In genomic region chr11:327581-327923, GRCh38 we compare ENCODE assay signal across 11 cellular contexts. TPM values are rescaled to one million over a fixed set of nuclear protein-coding genes. Genes with fewer than 3 reads are reported as not detected.
DNase-seq lines count a peak whose midpoint lies in the region; ATAC-seq and TF ChIP-seq lines count a peak whose summit lies in the region.
"Had no signal": no experiment of that assay in that cellular context is flagged by ENCODE, and none has a peak within 500 bp of the region (broad histone marks: within the 10 kb centered on the region; RNA-seq: fewer than 3 reads in every experiment).

No MANE protein-coding gene starts in this region.

- no peaks in the 10 kb centered on the region for H3K9me3 Mint-ChIP-seq in stimulated activated naive CD8-positive, alpha-beta T cell treated with anti-CD3 and anti-CD28 coated beads, Interleukin-15, Interleukin-2, amounts not matched to agents 100 ng/mL and 50 ng/mL, for 24 hours
- no peaks in the 10 kb centered on the region for H3K9me3 Mint-ChIP-seq in chondrocyte (ENCODE audit: low read depth)
- peaks cover 28% of the 10 kb centered on the region for H3K9me3 Mint-ChIP-seq in nephron progenitor cell

- H3K4me3 Mint-ChIP-seq in stimulated activated naive CD8-positive, alpha-beta T cell treated with anti-CD3 and anti-CD28 coated beads, Interleukin-15, Interleukin-2, amounts not matched to agents 100 ng/mL and 50 ng/mL, for 24 hours, result peak overlapping the region; percentile 74
- H3K4me3 Mint-ChIP-seq in chondrocyte (ENCODE audit: unreplicated experiment), result no peak overlapping the region
- no peak overlapping the region for H3K4me3 Mint-ChIP-seq in nephron progenitor cell

- H3K79me2 ChIP-seq in SK-N-SH (ENCODE audit: insufficient read depth), result no peaks in the 10 kb centered on the region

- CTCF ChIA-PET in SK-N-SH (lab: Yijun Ruan, JAX), result interaction anchor here (1.3 kb wide), 1 partner anchor 70 kb away, joined by 3 read pairs; no protein-coding TSS in a partner anchor

- H3K27me3 ChIP-seq in vagina (no peaks in the 10 kb centered on the region), SK-N-SH (ENCODE audit: insufficient read depth) (no peaks in the 10 kb centered on the region)

- no peak for TF ChIP-seq POLR2A in vagina (IDR thresholded peaks at IDR 0.05)

- no peaks in the 10 kb centered on the region for H3F3A ChIP-seq in SK-N-SH (replicated peaks; ENCODE audit: insufficient read depth)

- H3K4me3 ChIP-seq in vagina, result peak overlapping the region in 1 of 2 donors; percentile 0
- no peak overlapping the region for H3K4me3 ChIP-seq in SK-N-SH (ENCODE audit: low read depth in 2 of 2, low read length in 1 of 2)

- TF ChIP-seq CTCF in chondrocyte (IDR thresholded peaks at IDR 0.05), result no peak
- no peak for TF ChIP-seq CTCF in nephron progenitor cell (IDR thresholded peaks at IDR 0.05)
- TF ChIP-seq CTCF in vagina (IDR thresholded peaks at IDR 0.05), result no peak
- TF ChIP-seq CTCF in SK-N-SH (IDR thresholded peaks at IDR 0.05), result no peak

- no peaks in the 10 kb centered on the region for H3K36me3 Mint-ChIP-seq in stimulated activated naive CD8-positive, alpha-beta T cell treated with anti-CD3 and anti-CD28 coated beads, Interleukin-15, Interleukin-2, amounts not matched to agents 100 ng/mL and 50 ng/mL, for 24 hours (ENCODE audit: low read depth)
- no peaks in the 10 kb centered on the region for H3K36me3 Mint-ChIP-seq in chondrocyte (ENCODE audit: low read depth)
- peaks cover 4% of the 10 kb centered on the region for H3K36me3 Mint-ChIP-seq in nephron progenitor cell (ENCODE audit: low read depth)

- TF ChIP-seq RAD21 in SK-N-SH (IDR thresholded peaks at IDR 0.05; ENCODE audit: low read length), result no peak

- peaks cover 40% of the 10 kb centered on the region for H3K4me1 ChIP-seq in vagina
- H3K4me1 ChIP-seq in SK-N-SH (ENCODE audit: control insufficient read depth in 1 of 2, insufficient read depth in 2 of 2, low read depth in 1 of 2, low read length in 1 of 2), result no peaks in the 10 kb centered on the region; a peak in 1 of 4 replicates

- no peaks in the 10 kb centered on the region for H3K27me3 Mint-ChIP-seq in stimulated activated naive CD8-positive, alpha-beta T cell treated with anti-CD3 and anti-CD28 coated beads, Interleukin-15, Interleukin-2, amounts not matched to agents 100 ng/mL and 50 ng/mL, for 24 hours
- H3K27me3 Mint-ChIP-seq in chondrocyte (ENCODE audit: low read depth) (no peaks in the 10 kb centered on the region), nephron progenitor cell (ENCODE audit: low read depth, poor library complexity) (no peaks in the 10 kb centered on the region)

- no peak overlapping the region for H3K9ac ChIP-seq in SK-N-SH

- no peak overlapping the region for H2AFZ ChIP-seq in SK-N-SH (ENCODE audit: low read depth)

- no peak for DNase-seq in stimulated activated naive CD8-positive, alpha-beta T cell treated with anti-CD3 and anti-CD28 coated beads, Interleukin-15, Interleukin-2, amounts not matched to agents 100 U/mL and 50 U/mL, for 24 hours
- DNase-seq in chondrocyte (ENCODE audit: low spot score) (peak; percentile 27), nephron progenitor cell (no peak), vagina (ENCODE audit: extremely low spot score in 2 of 2) (no peak), SK-N-SH (no peak)
- DNase-seq: Caco-2, NCI-H1694 treated with DMSO at 0.1 percent for 48 hours had no signal

- H3K9me3 ChIP-seq in vagina, result no peaks in the 10 kb centered on the region
- no peaks in the 10 kb centered on the region for H3K9me3 ChIP-seq in SK-N-SH

- peak overlapping the region; percentile 93 for H3K27ac ChIP-seq in vagina
- no peak overlapping the region for H3K27ac ChIP-seq in SK-N-SH (ENCODE audit: low read depth in 2 of 2, low read length in 1 of 2)

- WGBS in SK-N-SH (ENCODE audit: low lambda C conversion rate), result 95% methylated on average over 3 of the region's 3 CpGs

- intact Hi-C loops in vagina (cut with DNase I), result loop anchor here (2.0 kb wide), 1 partner anchor 25 kb away; no protein-coding TSS in a partner anchor

- H3K27ac Mint-ChIP-seq in stimulated activated naive CD8-positive, alpha-beta T cell treated with anti-CD3 and anti-CD28 coated beads, Interleukin-15, Interleukin-2, amounts not matched to agents 100 ng/mL and 50 ng/mL, for 24 hours, result peak overlapping the region; percentile 97
- H3K27ac Mint-ChIP-seq in chondrocyte (ENCODE audit: unreplicated experiment), result no peak overlapping the region
- peak overlapping the region; percentile 88 for H3K27ac Mint-ChIP-seq in nephron progenitor cell

- no peak for ATAC-seq in stimulated activated naive CD8-positive, alpha-beta T cell treated with anti-CD3 and anti-CD28 coated beads, Interleukin-15, Interleukin-2, amounts not matched to agents 100 U/mL and 50 U/mL, for 24 hours
- no peak for ATAC-seq in GM21447 (IDR thresholded peaks at IDR 0.05; ENCODE audit: unreplicated experiment)
- ATAC-seq in HG03159 (IDR thresholded peaks at IDR 0.05; ENCODE audit: unreplicated experiment), result no peak

- H4K20me1 ChIP-seq in SK-N-SH (ENCODE audit: insufficient read depth), result no peaks in the 10 kb centered on the region

- H3K9me2 ChIP-seq in SK-N-SH, result no peaks in the 10 kb centered on the region

- H3K4me2 ChIP-seq in SK-N-SH, result no peak overlapping the region

- POLR2A ChIA-PET in SK-N-SH (lab: Yijun Ruan, JAX), result no interaction called here

- TF ChIP-seq EP300 in SK-N-SH (IDR thresholded peaks at IDR 0.05; ENCODE audit: borderline replicate concordance in 1 of 2, low read depth in 1 of 2, low read length in 1 of 2), result no peak

- peaks cover 87% of the 10 kb centered on the region for H3K4me1 Mint-ChIP-seq in stimulated activated naive CD8-positive, alpha-beta T cell treated with anti-CD3 and anti-CD28 coated beads, Interleukin-15, Interleukin-2, amounts not matched to agents 100 ng/mL and 50 ng/mL, for 24 hours (ENCODE audit: low read depth)
- H3K4me1 Mint-ChIP-seq in chondrocyte (ENCODE audit: low read depth) (peaks cover 8% of the 10 kb centered on the region), nephron progenitor cell (peaks cover 63% of the 10 kb centered on the region)

- H3K36me3 ChIP-seq in vagina, result no peaks in the 10 kb centered on the region
- no peaks in the 10 kb centered on the region for H3K36me3 ChIP-seq in SK-N-SH (replicated peaks in 1 of 2; ENCODE audit: control insufficient read depth in 1 of 2, insufficient read depth in 2 of 2, low read length in 1 of 2)

TF ChIP-seq in SK-N-SH, 30 proteins besides CTCF, POLR2A, EP300 and RAD21 (continues in another document):
- TF ChIP-seq YY1 (IDR thresholded peaks at IDR 0.05; ENCODE audit: low read depth), result no peak
- TF ChIP-seq TAF1 (IDR thresholded peaks at IDR 0.05; ENCODE audit: borderline replicate concordance, low read depth, low read length), result no peak
- TF ChIP-seq ZBTB33 (IDR thresholded peaks at IDR 0.05; ENCODE audit: borderline replicate concordance, low read depth), result no peak
- no peak for TF ChIP-seq ELF1 (IDR thresholded peaks at IDR 0.05)
- no peak for TF ChIP-seq TCF12 (IDR thresholded peaks at IDR 0.05)
- TF ChIP-seq RCOR1 (IDR thresholded peaks at IDR 0.05; ENCODE audit: low read length), result no peak
- TF ChIP-seq NRF1 (IDR thresholded peaks at IDR 0.05; ENCODE audit: low read depth, low read length), result no peak
- no peak for TF ChIP-seq POLR2AphosphoS5 (IDR thresholded peaks at IDR 0.05; ENCODE audit: low read depth, low read length)
- TF ChIP-seq FOXJ3 (CRISPR knock-in tag; IDR thresholded peaks at IDR 0.05), result no peak
- TF ChIP-seq MEF2A (IDR thresholded peaks at IDR 0.05; ENCODE audit: borderline replicate concordance, low read depth), result no peak
- no peak for TF ChIP-seq GATA2 (CRISPR knock-in tag; IDR thresholded peaks at IDR 0.05)
- no peak for TF ChIP-seq FOSL2 (IDR thresholded peaks at IDR 0.05; ENCODE audit: borderline replicate concordance, low read depth)
- TF ChIP-seq FOXM1 (IDR thresholded peaks at IDR 0.05; ENCODE audit: low read depth), result no peak
- TF ChIP-seq GABPA (IDR thresholded peaks at IDR 0.05; ENCODE audit: low read depth), result no peak

RNA-seq across cellular contexts. Expression of gene IFITM3, which starts 6.9 kb away (rescaled TPM):
- total RNA-seq in chondrocyte (377 to 394 TPM (median 392 TPM) in 3 replicates), vagina (908 TPM)
- 229 and 326 TPM in 2 replicates for polyA plus RNA-seq in SK-N-SH (2012; rRNA removed)
- polyA plus RNA-seq in SK-N-SH (2012; cell fraction: cytosol; rRNA removed), result 148 and 237 TPM in 2 replicates
- polyA plus RNA-seq in SK-N-SH (2012; cell fraction: nucleus; rRNA removed), result 84.2 and 113 TPM in 2 replicates

RNA-seq across cellular contexts. Expression of gene IFITM1, which starts 13.7 kb away (rescaled TPM):
- total RNA-seq in chondrocyte (1.0 to 3.3 TPM (median 1.6 TPM) in 3 replicates), vagina (379 TPM)
- polyA plus RNA-seq in SK-N-SH (2012; rRNA removed), result 15.3 and 19.4 TPM in 2 replicates
- polyA plus RNA-seq in SK-N-SH (2012; cell fraction: cytosol; rRNA removed), result 10.6 and 12.6 TPM in 2 replicates
- 4.7 and 8.8 TPM in 2 replicates for polyA plus RNA-seq in SK-N-SH (2012; cell fraction: nucleus; rRNA removed)

RNA-seq across cellular contexts. Expression of gene IFITM2, which starts 19.9 kb away (rescaled TPM):
- 100 to 109 TPM (median 107 TPM) in 3 replicates for total RNA-seq in chondrocyte
- 780 TPM for total RNA-seq in vagina
- 398 and 518 TPM in 2 replicates for polyA plus RNA-seq in SK-N-SH (2012; rRNA removed)
- 239 and 341 TPM in 2 replicates for polyA plus RNA-seq in SK-N-SH (2012; cell fraction: cytosol; rRNA removed)
- polyA plus RNA-seq in SK-N-SH (2012; cell fraction: nucleus; rRNA removed), result 92.5 and 106 TPM in 2 replicates

RNA-seq across cellular contexts. Expression of gene IFITM5, which starts 28.2 kb away (rescaled TPM):
- not detected in 3 replicates for total RNA-seq in chondrocyte
- not detected for total RNA-seq in vagina
- not detected in 2 replicates for polyA plus RNA-seq in SK-N-SH (2012; rRNA removed)
- not detected in 2 replicates for polyA plus RNA-seq in SK-N-SH (2012; cell fraction: cytosol; rRNA removed)
- polyA plus RNA-seq in SK-N-SH (2012; cell fraction: nucleus; rRNA removed), result not detected in 2 replicates
- total RNA-seq: Caco-2, mucosa of gallbladder had no signal

RNA-seq across cellular contexts. Expression of gene PGGHG, which starts 38.6 kb away (rescaled TPM):
- 35.6 to 49.5 TPM (median 49.4 TPM) in 3 replicates for total RNA-seq in chondrocyte
- 46.7 TPM for total RNA-seq in vagina
- 19.9 and 26.5 TPM in 2 replicates for polyA plus RNA-seq in SK-N-SH (2012; rRNA removed)
- 1.5 and 2.6 TPM in 2 replicates for polyA plus RNA-seq in SK-N-SH (2012; cell fraction: cytosol; rRNA removed)
- polyA plus RNA-seq in SK-N-SH (2012; cell fraction: nucleus; rRNA removed), result 251 and 265 TPM in 2 replicates

Comparison
In these comparisons a context has a peak if more than half of its experiments do, and no peak if none do; other contexts are left out.
1. RNA of gene IFITM1, which starts 13.7 kb away (total RNA-seq): 379 TPM in vagina (single experiment); 1.0 to 3.3 TPM in chondrocyte; every median in the first group is over 10 times any median in the second.